8 cellular contexts compared by ENCODE assay signal in the genomic region with DNA sequence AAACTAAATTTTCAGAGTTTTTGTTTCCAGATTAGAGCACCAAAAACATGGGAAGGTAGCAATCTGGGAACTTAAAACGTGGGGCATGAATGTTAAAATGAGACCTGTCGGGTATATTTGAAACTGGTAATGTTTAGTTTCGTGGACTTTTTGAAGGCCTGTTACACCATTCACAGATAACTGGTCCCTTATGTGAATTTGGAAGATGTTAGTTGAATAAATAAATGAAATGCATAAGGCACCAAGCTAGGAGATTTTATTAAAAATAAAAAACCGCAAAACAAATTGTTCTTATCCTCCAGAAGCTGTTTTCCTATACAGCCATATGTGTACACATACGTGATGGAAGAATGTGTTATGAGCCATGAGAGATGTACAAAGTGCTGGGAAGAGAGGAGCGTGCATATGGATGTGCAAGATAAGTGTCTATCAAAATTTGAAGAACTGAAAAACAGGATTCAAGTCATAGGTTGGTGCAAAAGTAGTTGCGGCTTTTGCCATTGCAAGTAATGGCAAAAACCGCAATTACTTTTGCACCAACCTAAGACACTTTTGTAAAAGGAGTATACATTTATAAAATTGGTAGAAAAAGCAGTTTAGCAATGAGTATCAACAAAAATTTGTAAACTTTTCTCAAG. TPM values are rescaled to one million over a fixed set of nuclear protein-coding genes. Genes with fewer than 3 reads are reported as not detected.
A peak's percentile ranks its signal among the peaks of the same experiment; 100 is the strongest.
DNase-seq lines count a peak whose midpoint lies in the region; ATAC-seq and TF ChIP-seq lines count a peak whose summit lies in the region.

No MANE protein-coding gene starts in this region.

- H3K36me3 ChIP-seq in GM06990 (ENCODE audit: control insufficient read depth, insufficient read depth, low read length) (no peaks in the 10 kb centered on the region), breast epithelium (no peaks in the 10 kb centered on the region)

- intact Hi-C loops in breast epithelium (cut with DNase I; ENCODE audit: low total_unique reads): loop anchor here (5.0 kb wide), 1 partner anchor 1602 kb away; no protein-coding TSS in a partner anchor

- H3K4me1 ChIP-seq in breast epithelium: peaks cover 0 to 8% of the 10 kb centered on the region in 2 donors
- peaks cover 24% of the 10 kb centered on the region for H3K4me1 ChIP-seq in mononuclear cell (ENCODE audit: insufficient read depth, low read length)

- H3K4me3 ChIP-seq in GM06990 (replicated peaks; ENCODE audit: low read depth, low read length) (peak overlapping the region; percentile 65), breast epithelium (peak overlapping the region; percentile 62 to 99 (median 92)), mononuclear cell (ENCODE audit: low read length) (peak overlapping the region; percentile 68)

- DNase-seq in GM06990 (ENCODE audit: extremely low read depth, insufficient read length) (no peak), NCI-H1930 (lab: John Stamatoyannopoulos, UW) (peak; percentile 4 to 10), breast epithelium (ENCODE audit: low spot score in 2 of 2) (no peak)
- DNase-seq in stimulated activated CD4-positive, alpha-beta T cell treated with anti-CD3 and anti-CD28 coated beads, Interleukin-4, amount 100 ng/mL, for 4 hours: no peak

- TF ChIP-seq CTCF in GM06990 (IDR thresholded peaks at IDR 0.05; ENCODE audit: insufficient read depth, low read length, poor library complexity, severe bottlenecking) (no peak), breast epithelium (IDR thresholded peaks at IDR 0.05) (no peak)

- H3K9me3 ChIP-seq in breast epithelium (no peaks in the 10 kb centered on the region), mononuclear cell (ENCODE audit: low read depth, low read length) (no peaks in the 10 kb centered on the region)

- no peak for TF ChIP-seq POLR2A in breast epithelium (IDR thresholded peaks at IDR 0.05)

- H3K27me3 ChIP-seq in GM06990 (replicated peaks; ENCODE audit: control insufficient read depth, insufficient read depth, low read length) (no peaks in the 10 kb centered on the region), breast epithelium (no peaks in the 10 kb centered on the region), mononuclear cell (ENCODE audit: insufficient read depth, low read length) (no peaks in the 10 kb centered on the region)

- ATAC-seq in GM21529 (IDR thresholded peaks at IDR 0.05; ENCODE audit: unreplicated experiment) (no peak), HG03442 (IDR thresholded peaks at IDR 0.05; ENCODE audit: unreplicated experiment) (no peak), HG02981 (IDR thresholded peaks at IDR 0.05; ENCODE audit: unreplicated experiment) (no peak)

- peak overlapping the region; percentile 93 to 99 for H3K27ac ChIP-seq in breast epithelium

RNA-seq across cellular contexts. Expression of a gene that starts 0.7 kb away (rescaled TPM):
- total RNA-seq in breast epithelium (10 to 100 TPM; 12.8 to 14.9 (median 14.1) TPM), mononuclear cell (5.5 TPM)

Comparison
In these comparisons a context has a peak if more than half of its experiments do, and no peak if none do; other contexts are left out.
1. DNase-seq: peak in NCI-H1930 (2 of 2); none in GM06990 (single experiment), breast epithelium (0 of 2) and stimulated activated CD4-positive, alpha-beta T cell treated with anti-CD3 and anti-CD28 coated beads, Interleukin-4, amount 100 ng/mL, for 4 hours (0 of 2).
2. Peak in every context shown above with its lines, with median percentiles within 50 percentile points of each other: H3K4me3 ChIP-seq.